Comparison of ENCODE assay signal across 8 cellular contexts in genomic region chr10:103712898-103713498, GRCh38.
DNase-seq lines count a peak whose midpoint lies in the region; ATAC-seq lines count a peak whose summit lies in the region.

No MANE protein-coding gene starts in this region.

- no peak overlapping the region for H3K9ac ChIP-seq in NT2/D1 (ENCODE audit: insufficient read length, low read depth)

- no peaks in the 10 kb centered on the region for H3K36me3 ChIP-seq in NT2/D1 (ENCODE audit: insufficient read depth, insufficient read length, low read length)

- no peak overlapping the region for H3K4me3 ChIP-seq in NT2/D1 (ENCODE audit: insufficient read length, low read depth)

- H3K4me1 ChIP-seq in NT2/D1 (ENCODE audit: insufficient read depth, insufficient read length), result peaks cover 10% of the 10 kb centered on the region

- peak; percentile 71 for ATAC-seq in HG03175 (IDR thresholded peaks at IDR 0.05; ENCODE audit: unreplicated experiment)

- no peaks in the 10 kb centered on the region for H3K27me3 ChIP-seq in NT2/D1 (ENCODE audit: insufficient read depth, insufficient read length)

- DNase-seq in NCI-H2196 (lab: John Stamatoyannopoulos, UW; ENCODE audit: unreplicated experiment) (peak; percentile 40), NCI-H2196 treated with DMSO at 0.1 percent for 48 hours (lab: John Stamatoyannopoulos, UW; ENCODE audit: unreplicated experiment) (no peak), NT2/D1 (ENCODE audit: low read depth, low spot score) (peak; percentile 57), epidermal melanocyte (ENCODE audit: insufficient read length, low spot score) (peak; percentile 76), myocyte (ENCODE audit: low read depth) (peak; percentile 86)
- DNase-seq in activated CD8-positive, alpha-beta memory T cell treated with anti-CD3 and anti-CD28 coated beads, Interleukin-2, amount 50 U/mL, for 24 hours (ENCODE audit: extremely low read depth), result peak; percentile 56
- peak; percentile 47 to 64 for DNase-seq in stimulated activated CD8-positive, alpha-beta memory T cell treated with anti-CD3 and anti-CD28 coated beads, Interleukin-7, amount 100 ng/mL, for 4 hours (ENCODE audit: low read depth in 2 of 2)

- no peaks in the 10 kb centered on the region for H3K9me3 ChIP-seq in NT2/D1 (ENCODE audit: insufficient read depth, low read length)
